ENCODE assay signal across 30 cellular contexts in the genomic region with DNA sequence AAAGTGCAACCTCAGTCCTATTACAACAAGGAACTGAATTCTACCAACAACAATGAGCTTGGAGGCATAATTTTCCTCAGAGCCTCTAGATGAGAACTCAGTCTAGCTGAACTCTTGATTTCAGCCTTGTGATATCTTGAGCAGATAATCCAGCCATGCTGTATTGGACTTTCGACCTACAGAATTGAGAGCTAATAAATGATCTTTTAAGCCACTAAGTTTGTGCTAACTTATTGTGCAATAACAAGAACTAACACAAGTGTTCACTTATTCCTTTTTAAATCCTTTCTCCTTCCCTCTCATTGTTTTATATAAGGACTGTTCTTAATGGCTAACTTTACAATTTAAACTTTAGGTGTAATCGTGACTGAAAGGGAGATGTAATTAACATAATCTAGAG.
"Had no signal": no experiment of that assay in that cellular context is flagged by ENCODE, and none has a peak within 500 bp of the region (broad histone marks: within the 10 kb centered on the region; RNA-seq: fewer than 3 reads in every experiment).

No MANE protein-coding gene starts in this region.

- H3K27me3 ChIP-seq: right atrium auricular region, sigmoid colon, suprapubic skin, transverse colon, upper lobe of right lung, uterus had no signal

- DNase-seq: cortex of kidney; effector memory CD8-positive, alpha-beta T cell; erythroblast; esophagus squamous epithelium; foreskin melanocyte; glutamatergic neuron; heart right ventricle; hypothalamus; mucosa of descending colon; naive B cell; sigmoid colon; stimulated activated CD4-positive, alpha-beta T cell treated with anti-CD3 and anti-CD28 coated beads, Interleukin-15, amount 100 ng/mL, for 24 hours; stimulated activated CD4-positive, alpha-beta T cell treated with anti-CD3 and anti-CD28 coated beads, Interleukin-4, amount 100 ng/mL, for 1 hour; stimulated activated CD8-positive, alpha-beta memory T cell treated with anti-CD3 and anti-CD28 coated beads, Interleukin-4, amount 100 ng/mL, for 48 hours; stimulated activated naive CD4-positive, alpha-beta T cell; stimulated activated naive CD8-positive, alpha-beta T cell treated with anti-CD3 and anti-CD28 coated beads, Interleukin-15, amount 100 ng/mL, for 72 hours; transverse colon; upper lobe of right lung; uterus had no signal

- FAIRE-seq: endometrium, keratinocyte had no signal

- H3K27ac ChIP-seq: esophagus squamous epithelium, heart right ventricle, parathyroid adenoma, right atrium auricular region, sigmoid colon, suprapubic skin, transverse colon, upper lobe of right lung, uterus had no signal

- H3K4me3 Mint-ChIP-seq: effector memory CD8-positive, alpha-beta T cell; memory B cell; mesothelial cell of epicardium; naive B cell; natural killer cell treated with Interleukin-12 subunit alpha and Interleukin-12 subunit beta and Interleukin-15 and Interleukin-18, amount 100 ng/mL, for 72 hours; neural crest cell; stimulated activated naive CD8-positive, alpha-beta T cell treated with anti-CD3 and anti-CD28 coated beads, Interleukin-15, amount 100 ng/mL, for 72 hours had no signal

- H3K9ac ChIP-seq: parathyroid adenoma had no signal

- H3K27me3 Mint-ChIP-seq: progenitor cell of endocrine pancreas; stimulated activated naive CD8-positive, alpha-beta T cell treated with anti-CD3 and anti-CD28 coated beads, Interleukin-15, amount 100 ng/mL, for 72 hours had no signal

- H3K79me2 ChIP-seq: parathyroid adenoma had no signal

- H3K36me3 ChIP-seq: esophagus squamous epithelium, heart right ventricle, right atrium auricular region, sigmoid colon, suprapubic skin, transverse colon, upper lobe of right lung, uterus had no signal

- H3K27ac Mint-ChIP-seq: effector memory CD8-positive, alpha-beta T cell; memory B cell; mesothelial cell of epicardium; naive B cell; natural killer cell treated with Interleukin-12 subunit alpha and Interleukin-12 subunit beta and Interleukin-15 and Interleukin-18, amount 100 ng/mL, for 72 hours; progenitor cell of endocrine pancreas; stimulated activated naive CD8-positive, alpha-beta T cell treated with anti-CD3 and anti-CD28 coated beads, Interleukin-15, amount 100 ng/mL, for 72 hours had no signal

- H3K4me1 ChIP-seq: esophagus squamous epithelium, heart right ventricle, parathyroid adenoma, right atrium auricular region, sigmoid colon, suprapubic skin, transverse colon, upper lobe of right lung, uterus had no signal

- H3K9me3 ChIP-seq: esophagus squamous epithelium, heart right ventricle, mucosa of descending colon, right atrium auricular region, sigmoid colon, suprapubic skin, transverse colon, upper lobe of right lung, uterus had no signal

- H3K4me1 Mint-ChIP-seq: memory B cell; naive B cell; neural crest cell; stimulated activated naive CD8-positive, alpha-beta T cell treated with anti-CD3 and anti-CD28 coated beads, Interleukin-15, amount 100 ng/mL, for 72 hours had no signal

- H3K36me3 Mint-ChIP-seq: memory B cell; mesothelial cell of epicardium; naive B cell; natural killer cell treated with Interleukin-12 subunit alpha and Interleukin-12 subunit beta and Interleukin-15 and Interleukin-18, amount 100 ng/mL, for 72 hours had no signal

- H3K4me3 ChIP-seq: esophagus squamous epithelium, heart right ventricle, lung, mucosa of descending colon, right atrium auricular region, sigmoid colon, suprapubic skin, transverse colon, upper lobe of right lung, uterus had no signal

- H3K9me3 Mint-ChIP-seq: effector memory CD8-positive, alpha-beta T cell; memory B cell; mesothelial cell of epicardium; natural killer cell treated with Interleukin-12 subunit alpha and Interleukin-12 subunit beta and Interleukin-15 and Interleukin-18, amount 100 ng/mL, for 72 hours; neural crest cell; stimulated activated naive CD8-positive, alpha-beta T cell treated with anti-CD3 and anti-CD28 coated beads, Interleukin-15, amount 100 ng/mL, for 72 hours had no signal

- ATAC-seq: effector memory CD8-positive, alpha-beta T cell; heart right ventricle; mucosa of descending colon; natural killer cell treated with Interleukin-12 subunit alpha and Interleukin-12 subunit beta and Interleukin-15 and Interleukin-18, amount 100 ng/mL, for 72 hours; stimulated activated naive CD8-positive, alpha-beta T cell treated with anti-CD3 and anti-CD28 coated beads, Interleukin-15, amount 100 ng/mL, for 72 hours; upper lobe of right lung had no signal

- H2AFZ ChIP-seq: parathyroid adenoma had no signal
